Comparison of ENCODE assay signal across 27 cellular contexts in the genomic region with DNA sequence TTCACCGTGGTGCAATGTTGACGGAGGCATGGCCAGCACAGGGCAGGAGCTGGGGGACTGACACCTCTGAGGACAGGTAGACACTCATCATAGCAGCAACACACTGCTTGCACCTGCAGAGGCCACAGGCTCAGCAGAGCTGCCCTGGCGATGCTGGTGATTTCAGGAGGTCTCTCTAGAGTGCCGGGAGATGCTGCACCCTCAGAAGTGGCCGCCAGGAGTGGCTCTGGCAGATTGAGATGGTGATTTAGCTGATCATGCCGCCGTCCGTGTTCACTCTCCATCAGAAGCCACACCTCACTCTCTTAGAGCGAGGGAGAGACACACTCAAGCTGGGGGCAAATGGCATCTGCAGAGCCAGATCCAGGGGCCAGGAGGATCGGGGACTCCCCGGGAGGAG.
"Had no signal": no experiment of that assay in that cellular context is flagged by ENCODE, and none has a peak within 500 bp of the region (broad histone marks: within the 10 kb centered on the region; RNA-seq: fewer than 3 reads in every experiment).

No MANE protein-coding gene starts in this region.

- ATAC-seq: foreskin keratinocyte; gastroesophageal sphincter; heart left ventricle; left ventricle myocardium superior; naive thymus-derived CD8-positive, alpha-beta T cell; psoas muscle; right cardiac atrium; stimulated activated memory B cell treated with anti-CD40 and anti-IgM and Interleukin-4, amounts not matched to agents 10 μg/mL and 1 μg/mL and 100 μg/mL, for 72 hours had no signal

- DNase-seq: dermis blood vessel endothelial cell; effector memory CD4-positive, alpha-beta T cell; foreskin keratinocyte; heart left ventricle; hippocampal formation; left ventricle myocardium superior; lower lobe of right lung; naive thymus-derived CD8-positive, alpha-beta T cell; nephron progenitor cell; nucleus accumbens; ovary; psoas muscle; right cardiac atrium; spleen; stimulated activated CD4-positive, alpha-beta T cell treated with anti-CD3 and anti-CD28 coated beads, Interleukin-4, amount 100 ng/mL, for 4 hours had no signal

- H3K9me3 Mint-ChIP-seq: stimulated activated memory B cell treated with anti-CD40 and anti-IgM and Interleukin-4, amounts not matched to agents 10 μg/mL and 1 μg/mL and 100 μg/mL, for 72 hours; stimulated activated naive CD8-positive, alpha-beta T cell treated with anti-CD3 and anti-CD28 coated beads, Interleukin-15, Interleukin-2, amounts not matched to agents 100 ng/mL and 50 ng/mL, for 24 hours had no signal

- H3K9me3 ChIP-seq: esophagus muscularis mucosa, gastroesophageal sphincter, heart left ventricle, lower lobe of right lung, ovary, psoas muscle, thoracic aorta, tibial nerve, upper lobe of left lung had no signal

- H3K4me1 ChIP-seq: esophagus muscularis mucosa, foreskin keratinocyte, gastroesophageal sphincter, heart left ventricle, lower lobe of right lung, psoas muscle, spleen, tibial nerve, upper lobe of left lung had no signal

- H3K36me3 Mint-ChIP-seq: naive thymus-derived CD8-positive, alpha-beta T cell; stimulated activated memory B cell treated with anti-CD40 and anti-IgM and Interleukin-4, amounts not matched to agents 10 μg/mL and 1 μg/mL and 100 μg/mL, for 72 hours had no signal

- H3K27me3 Mint-ChIP-seq: stimulated activated memory B cell treated with anti-CD40 and anti-IgM and Interleukin-4, amounts not matched to agents 10 μg/mL and 1 μg/mL and 100 μg/mL, for 72 hours had no signal

- H3K27ac Mint-ChIP-seq: naive thymus-derived CD8-positive, alpha-beta T cell; nephron progenitor cell; stimulated activated memory B cell treated with anti-CD40 and anti-IgM and Interleukin-4, amounts not matched to agents 10 μg/mL and 1 μg/mL and 100 μg/mL, for 72 hours; stimulated activated naive CD8-positive, alpha-beta T cell treated with anti-CD3 and anti-CD28 coated beads, Interleukin-15, Interleukin-2, amounts not matched to agents 100 ng/mL and 50 ng/mL, for 24 hours had no signal

- H3K27ac ChIP-seq: coronary artery, esophagus muscularis mucosa, foreskin keratinocyte, gastroesophageal sphincter, heart left ventricle, lower lobe of right lung, ovary, psoas muscle, skin epidermis, spleen, thoracic aorta, tibial nerve, upper lobe of left lung had no signal

- H3K4me3 Mint-ChIP-seq: naive thymus-derived CD8-positive, alpha-beta T cell; nephron progenitor cell; stimulated activated memory B cell treated with anti-CD40 and anti-IgM and Interleukin-4, amounts not matched to agents 10 μg/mL and 1 μg/mL and 100 μg/mL, for 72 hours; stimulated activated naive CD8-positive, alpha-beta T cell treated with anti-CD3 and anti-CD28 coated beads, Interleukin-15, Interleukin-2, amounts not matched to agents 100 ng/mL and 50 ng/mL, for 24 hours had no signal

- H3K27me3 ChIP-seq: foreskin keratinocyte, gastroesophageal sphincter, heart left ventricle, ovary, spleen, tibial nerve, upper lobe of left lung had no signal

- H3K4me3 ChIP-seq: coronary artery, esophagus muscularis mucosa, gastroesophageal sphincter, heart left ventricle, lower lobe of right lung, ovary, psoas muscle, skin epidermis, spleen, thoracic aorta, tibial nerve, upper lobe of left lung had no signal

- H3K4me1 Mint-ChIP-seq: naive thymus-derived CD8-positive, alpha-beta T cell; stimulated activated memory B cell treated with anti-CD40 and anti-IgM and Interleukin-4, amounts not matched to agents 10 μg/mL and 1 μg/mL and 100 μg/mL, for 72 hours had no signal

- H3K36me3 ChIP-seq: esophagus muscularis mucosa, gastroesophageal sphincter, heart left ventricle, lower lobe of right lung, ovary, spleen, thoracic aorta, tibial nerve, upper lobe of left lung had no signal

- FAIRE-seq: endothelial cell of umbilical vein, islet of Langerhans, urothelium cell line had no signal
